Comparison of ENCODE assay signal across 8 cellular contexts in the genomic region with DNA sequence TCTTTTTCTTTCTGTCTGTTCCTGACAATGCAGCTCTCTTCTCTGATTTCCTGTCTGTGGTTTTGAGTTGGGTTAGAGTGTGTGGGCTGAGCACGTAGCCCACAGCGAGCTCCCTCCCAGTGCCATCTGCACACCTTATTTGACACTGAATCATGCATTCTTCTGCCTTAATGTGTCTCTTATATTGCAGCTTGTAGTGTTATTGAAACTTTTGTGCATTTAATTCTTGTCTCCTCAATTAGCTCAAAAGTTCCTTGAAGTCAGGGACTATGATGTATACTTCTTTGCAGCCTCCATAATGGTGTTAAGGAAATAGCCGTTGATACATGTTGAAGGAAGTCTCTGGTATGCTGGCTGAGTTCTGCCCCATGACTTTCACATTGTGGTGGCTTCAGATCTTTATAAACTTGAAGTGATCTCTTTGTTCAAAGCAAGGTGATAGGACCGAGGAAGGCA.
DNase-seq lines count a peak whose midpoint lies in the region; ATAC-seq and TF ChIP-seq lines count a peak whose summit lies in the region.

No MANE protein-coding gene starts in this region.

- no peaks in the 10 kb centered on the region for H3K36me3 ChIP-seq in KOPT-K1 (ENCODE audit: insufficient read depth, low read length)
- no peaks in the 10 kb centered on the region for H3K36me3 ChIP-seq in endodermal cell (ENCODE audit: control insufficient read depth, insufficient read depth, low read length)
- H3K36me3 ChIP-seq in neural progenitor cell, result no peaks in the 10 kb centered on the region

- peak; percentile 53 for DNase-seq in EL
- peak; percentile 41 for DNase-seq in choroid plexus epithelial cell (ENCODE audit: low read depth)
- no peak for DNase-seq in ureter (ENCODE audit: low spot score)
- no peak for DNase-seq in endodermal cell
- DNase-seq in neural progenitor cell (ENCODE audit: low spot score), result no peak
- no peak for DNase-seq in NCI-H345 treated with DMSO at 0.1 percent for 48 hours (lab: John Stamatoyannopoulos, UW; ENCODE audit: unreplicated experiment)

- H3K9me3 Mint-ChIP-seq in endodermal cell, result no peaks in the 10 kb centered on the region
- H3K9me3 Mint-ChIP-seq in neural progenitor cell, result no peaks in the 10 kb centered on the region

- no peak overlapping the region for H3K4me3 Mint-ChIP-seq in endodermal cell
- H3K4me3 Mint-ChIP-seq in neural progenitor cell, result no peak overlapping the region

- no peaks in the 10 kb centered on the region for H4K20me1 ChIP-seq in neural progenitor cell (ENCODE audit: low read depth)

- H3F3A ChIP-seq in neural progenitor cell (ENCODE audit: low read depth), result no peaks in the 10 kb centered on the region

- H3K79me2 ChIP-seq in neural progenitor cell (ENCODE audit: low read depth), result no peaks in the 10 kb centered on the region

- no peak overlapping the region for H2AFZ ChIP-seq in neural progenitor cell (replicated peaks)

- TF ChIP-seq CTCF in choroid plexus epithelial cell (conservative IDR thresholded peaks at IDR 0.05; ENCODE audit: low read depth, low read length) (no peak), endodermal cell (conservative IDR thresholded peaks at IDR 0.05) (no peak), neural progenitor cell (IDR thresholded peaks at IDR 0.05) (no peak)

- no peaks in the 10 kb centered on the region for H3K4me1 Mint-ChIP-seq in endodermal cell
- H3K4me1 Mint-ChIP-seq in neural progenitor cell, result no peaks in the 10 kb centered on the region

- ATAC-seq in GM21529 (IDR thresholded peaks at IDR 0.05; ENCODE audit: unreplicated experiment), result peak; percentile 76

- H3K4me1 ChIP-seq in endodermal cell (ENCODE audit: control insufficient read depth, insufficient read depth, low read length) (no peaks in the 10 kb centered on the region), neural progenitor cell (no peaks in the 10 kb centered on the region)

- H3K9me3 ChIP-seq in KOPT-K1 (ENCODE audit: insufficient read depth, low read length, poor library complexity, severe bottlenecking) (no peaks in the 10 kb centered on the region), endodermal cell (ENCODE audit: control insufficient read depth, low read length) (no peaks in the 10 kb centered on the region), neural progenitor cell (ENCODE audit: low read depth) (no peaks in the 10 kb centered on the region)

- WGBS in endodermal cell (ENCODE audit: insufficient coverage in 1 of 2, insufficient read length in 1 of 2), 2 experiments, result 83% methylated on average over 4 of the region's 4 CpGs; no CpG with 5 or more reads in 1 of the 2 experiments

- H3K27me3 ChIP-seq in endodermal cell (ENCODE audit: control insufficient read depth, insufficient read depth, low read length, poor library complexity, severe bottlenecking) (no peaks in the 10 kb centered on the region), neural progenitor cell (no peaks in the 10 kb centered on the region)

- H3K27ac Mint-ChIP-seq in endodermal cell (no peak overlapping the region), neural progenitor cell (no peak overlapping the region)

- no peaks in the 10 kb centered on the region for H3K27me3 Mint-ChIP-seq in endodermal cell (ENCODE audit: insufficient read depth)
- H3K27me3 Mint-ChIP-seq in neural progenitor cell (ENCODE audit: insufficient read depth, low read depth), result peaks cover 7% of the 10 kb centered on the region

- H3K36me3 Mint-ChIP-seq in endodermal cell (ENCODE audit: low read depth) (no peaks in the 10 kb centered on the region), neural progenitor cell (no peaks in the 10 kb centered on the region)

- H3K9ac ChIP-seq in endodermal cell (ENCODE audit: extremely low read depth, low read length, poor library complexity, severe bottlenecking) (no peak overlapping the region), neural progenitor cell (no peak overlapping the region)

- no peak overlapping the region for H3K4me2 ChIP-seq in neural progenitor cell

- H3K4me3 ChIP-seq in choroid plexus epithelial cell (ENCODE audit: low read depth, low read length) (no peak overlapping the region), endodermal cell (ENCODE audit: low read length) (no peak overlapping the region), neural progenitor cell (no peak overlapping the region)

- H3K27ac ChIP-seq in KOPT-K1 (ENCODE audit: low read depth, low read length, poor library complexity, severe bottlenecking) (peak overlapping the region; percentile 86), endodermal cell (ENCODE audit: low read depth, low read length) (no peak overlapping the region), neural progenitor cell (no peak overlapping the region)

Comparison
In these comparisons a context has a peak if more than half of its experiments do, and no peak if none do; other contexts are left out.
1. DNase-seq: peak in EL (single experiment) and choroid plexus epithelial cell (single experiment); none in ureter (single experiment), endodermal cell (single experiment), neural progenitor cell (single experiment) and NCI-H345 treated with DMSO at 0.1 percent for 48 hours (single experiment).